ENCODE assay signal across 1 cellular context in genomic region chr10:74347522-74347921, GRCh38.
TF ChIP-seq lines count a peak whose summit lies in the region.

No MANE protein-coding gene starts in this region.

TF ChIP-seq in GM23338, 12 proteins besides CTCF, POLR2A, EP300 and RAD21 (continued from another document):
- TF ChIP-seq ETS1 (IDR thresholded peaks at IDR 0.05) (no peak), STAT1 (IDR thresholded peaks at IDR 0.05; ENCODE audit: unreplicated experiment) (no peak), ZNF331 (CRISPR knock-in tag; IDR thresholded peaks at IDR 0.05; ENCODE audit: low read depth) (no peak), POLR2AphosphoS5 (IDR thresholded peaks at IDR 0.05; ENCODE audit: low read depth) (no peak), JUNB (IDR thresholded peaks at IDR 0.05; ENCODE audit: unreplicated experiment) (no peak)
TF ChIP-seq in GM23338: peak in this region for 0.
